1 cellular context compared by ENCODE assay signal in genomic region chr15:41773729-41774061, GRCh38.
TF ChIP-seq lines count a peak whose summit lies in the region.

No MANE protein-coding gene starts in this region.

TF ChIP-seq in K562, 482 proteins besides CTCF, POLR2A, EP300 and RAD21 (continued from another document):
- TF ChIP-seq ZNF57 (CRISPR knock-in tag; IDR thresholded peaks at IDR 0.05) = no peak
- no peak for TF ChIP-seq ZFPM2 (CRISPR knock-in tag; IDR thresholded peaks at IDR 0.05)
- peak; percentile 63 for TF ChIP-seq KDM1A (IDR thresholded peaks at IDR 0.05)
- no peak for TF ChIP-seq PYGO2 (tag; IDR thresholded peaks at IDR 0.05)
- TF ChIP-seq, protein P1, sequence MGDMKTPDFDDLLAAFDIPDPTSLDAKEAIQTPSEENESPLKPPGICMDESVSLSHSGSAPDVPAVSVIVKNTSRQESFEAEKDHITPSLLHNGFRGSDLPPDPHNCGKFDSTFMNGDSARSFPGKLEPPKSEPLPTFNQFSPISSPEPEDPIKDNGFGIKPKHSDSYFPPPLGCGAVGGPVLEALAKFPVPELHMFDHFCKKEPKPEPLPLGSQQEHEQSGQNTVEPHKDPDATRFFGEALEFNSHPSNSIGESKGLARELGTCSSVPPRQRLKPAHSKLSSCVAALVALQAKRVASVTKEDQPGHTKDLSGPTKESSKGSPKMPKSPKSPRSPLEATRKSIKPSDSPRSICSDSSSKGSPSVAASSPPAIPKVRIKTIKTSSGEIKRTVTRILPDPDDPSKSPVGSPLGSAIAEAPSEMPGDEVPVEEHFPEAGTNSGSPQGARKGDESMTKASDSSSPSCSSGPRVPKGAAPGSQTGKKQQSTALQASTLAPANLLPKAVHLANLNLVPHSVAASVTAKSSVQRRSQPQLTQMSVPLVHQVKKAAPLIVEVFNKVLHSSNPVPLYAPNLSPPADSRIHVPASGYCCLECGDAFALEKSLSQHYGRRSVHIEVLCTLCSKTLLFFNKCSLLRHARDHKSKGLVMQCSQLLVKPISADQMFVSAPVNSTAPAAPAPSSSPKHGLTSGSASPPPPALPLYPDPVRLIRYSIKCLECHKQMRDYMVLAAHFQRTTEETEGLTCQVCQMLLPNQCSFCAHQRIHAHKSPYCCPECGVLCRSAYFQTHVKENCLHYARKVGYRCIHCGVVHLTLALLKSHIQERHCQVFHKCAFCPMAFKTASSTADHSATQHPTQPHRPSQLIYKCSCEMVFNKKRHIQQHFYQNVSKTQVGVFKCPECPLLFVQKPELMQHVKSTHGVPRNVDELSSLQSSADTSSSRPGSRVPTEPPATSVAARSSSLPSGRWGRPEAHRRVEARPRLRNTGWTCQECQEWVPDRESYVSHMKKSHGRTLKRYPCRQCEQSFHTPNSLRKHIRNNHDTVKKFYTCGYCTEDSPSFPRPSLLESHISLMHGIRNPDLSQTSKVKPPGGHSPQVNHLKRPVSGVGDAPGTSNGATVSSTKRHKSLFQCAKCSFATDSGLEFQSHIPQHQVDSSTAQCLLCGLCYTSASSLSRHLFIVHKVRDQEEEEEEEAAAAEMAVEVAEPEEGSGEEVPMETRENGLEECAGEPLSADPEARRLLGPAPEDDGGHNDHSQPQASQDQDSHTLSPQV (IDR thresholded peaks at IDR 0.05) = no peak
- TF ChIP-seq DEAF1 (CRISPR knock-in tag; IDR thresholded peaks at IDR 0.05) = 0 out of 2 replicates have a peak, but pooled peaks have one; percentile 27
- no peak for TF ChIP-seq HNRNPH1 (optimal IDR thresholded peaks at IDR 0.05; ENCODE audit: low read depth, low read length)
- TF ChIP-seq POLR2AphosphoS2 (IDR thresholded peaks at IDR 0.05; ENCODE audit: low read length) = peak; percentile 26; the same call in 1 of the 2 replicates
- TF ChIP-seq NONO (IDR thresholded peaks at IDR 0.05; ENCODE audit: low read depth in 2 of 2, low read length in 1 of 2) = no peak; a peak in 1 of 4 replicates
- no peak for TF ChIP-seq ZNF696 (CRISPR knock-in tag; conservative IDR thresholded peaks at IDR 0.05)
- TF ChIP-seq TOE1 (IDR thresholded peaks at IDR 0.05; ENCODE audit: borderline replicate concordance) = no peak
- no peak for TF ChIP-seq TOE1 (CRISPR knock-in tag; IDR thresholded peaks at IDR 0.05; ENCODE audit: borderline replicate concordance, low read depth)
- no peak for TF ChIP-seq NR1H2 (CRISPR knock-in tag; IDR thresholded peaks at IDR 0.05)
- TF ChIP-seq XRCC3 (IDR thresholded peaks at IDR 0.05) = no peak
- TF ChIP-seq CAMTA2 (CRISPR knock-in tag; conservative IDR thresholded peaks at IDR 0.05) = 0 out of 2 replicates have a peak, but pooled peaks have one; percentile 44
- TF ChIP-seq, protein P2, sequence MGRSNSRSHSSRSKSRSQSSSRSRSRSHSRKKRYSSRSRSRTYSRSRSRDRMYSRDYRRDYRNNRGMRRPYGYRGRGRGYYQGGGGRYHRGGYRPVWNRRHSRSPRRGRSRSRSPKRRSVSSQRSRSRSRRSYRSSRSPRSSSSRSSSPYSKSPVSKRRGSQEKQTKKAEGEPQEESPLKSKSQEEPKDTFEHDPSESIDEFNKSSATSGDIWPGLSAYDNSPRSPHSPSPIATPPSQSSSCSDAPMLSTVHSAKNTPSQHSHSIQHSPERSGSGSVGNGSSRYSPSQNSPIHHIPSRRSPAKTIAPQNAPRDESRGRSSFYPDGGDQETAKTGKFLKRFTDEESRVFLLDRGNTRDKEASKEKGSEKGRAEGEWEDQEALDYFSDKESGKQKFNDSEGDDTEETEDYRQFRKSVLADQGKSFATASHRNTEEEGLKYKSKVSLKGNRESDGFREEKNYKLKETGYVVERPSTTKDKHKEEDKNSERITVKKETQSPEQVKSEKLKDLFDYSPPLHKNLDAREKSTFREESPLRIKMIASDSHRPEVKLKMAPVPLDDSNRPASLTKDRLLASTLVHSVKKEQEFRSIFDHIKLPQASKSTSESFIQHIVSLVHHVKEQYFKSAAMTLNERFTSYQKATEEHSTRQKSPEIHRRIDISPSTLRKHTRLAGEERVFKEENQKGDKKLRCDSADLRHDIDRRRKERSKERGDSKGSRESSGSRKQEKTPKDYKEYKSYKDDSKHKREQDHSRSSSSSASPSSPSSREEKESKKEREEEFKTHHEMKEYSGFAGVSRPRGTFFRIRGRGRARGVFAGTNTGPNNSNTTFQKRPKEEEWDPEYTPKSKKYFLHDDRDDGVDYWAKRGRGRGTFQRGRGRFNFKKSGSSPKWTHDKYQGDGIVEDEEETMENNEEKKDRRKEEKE (IDR thresholded peaks at IDR 0.05; ENCODE audit: borderline replicate concordance in 1 of 2, control insufficient read depth in 1 of 2, low read depth in 2 of 2, low read length in 1 of 2) = no peak
